1 cellular context compared by ENCODE assay signal in the genomic region with DNA sequence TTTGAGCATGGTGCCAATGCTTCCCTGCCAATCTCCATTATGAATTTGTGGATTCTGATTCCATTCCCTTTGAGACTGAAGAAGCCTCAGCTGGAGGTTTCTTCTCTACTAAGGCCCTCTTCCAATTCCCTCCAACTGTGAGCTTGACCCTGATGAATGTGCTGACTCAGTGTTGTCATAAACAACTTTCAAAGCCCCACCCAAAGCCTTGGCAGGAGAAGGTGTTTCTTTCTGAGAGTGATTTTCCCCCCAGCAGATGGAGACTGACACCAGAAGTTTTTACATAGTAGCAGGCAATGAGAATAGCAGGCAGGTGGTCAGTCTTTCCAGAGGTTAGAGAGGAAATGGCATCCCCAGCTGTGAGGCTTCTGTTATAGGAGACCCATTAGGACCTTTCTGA.
TF ChIP-seq lines count a peak whose summit lies in the region.

No MANE protein-coding gene starts in this region.

TF ChIP-seq in IMR-90, 13 proteins besides CTCF, POLR2A, EP300 and RAD21:
- no peak for TF ChIP-seq SMC3 (IDR thresholded peaks at IDR 0.05; ENCODE audit: low read depth, low read length)
- peak; percentile 85 for TF ChIP-seq MAFK (IDR thresholded peaks at IDR 0.05; ENCODE audit: low read depth, low read length)
